23 cellular contexts compared by ENCODE assay signal in the genomic region with DNA sequence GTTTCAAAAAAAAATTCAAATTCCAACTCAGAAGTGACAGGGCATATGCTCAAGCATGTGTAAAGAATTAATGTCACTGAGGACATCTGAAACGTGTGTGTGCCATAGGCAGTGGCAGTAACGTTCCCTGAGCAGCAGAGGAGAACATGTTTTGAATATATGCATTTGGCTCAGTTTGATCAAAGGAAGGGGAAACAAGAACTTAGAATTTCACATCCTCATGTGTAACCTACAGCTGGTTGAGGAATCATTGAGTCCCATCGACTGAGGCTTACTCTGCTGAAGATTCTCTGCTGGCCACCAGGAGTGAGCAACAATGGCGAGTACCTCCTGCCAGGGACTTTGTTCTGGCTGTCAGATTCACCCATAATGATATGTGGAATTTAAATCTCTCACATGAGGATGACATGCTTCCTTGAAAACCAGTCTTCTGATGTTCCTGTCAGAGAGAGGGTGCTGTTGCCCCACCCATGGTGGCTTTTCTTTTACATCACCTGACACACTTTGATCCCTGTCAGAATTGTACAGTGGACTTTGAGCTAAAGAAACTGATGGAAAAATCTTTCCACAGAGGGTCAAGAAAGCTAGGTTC. TPM values are rescaled to one million over a fixed set of nuclear protein-coding genes. Genes with fewer than 3 reads are reported as not detected.
DNase-seq lines count a peak whose midpoint lies in the region; ATAC-seq lines count a peak whose summit lies in the region.
"Had no signal": no experiment of that assay in that cellular context is flagged by ENCODE, and none has a peak within 500 bp of the region (broad histone marks: within the 10 kb centered on the region; RNA-seq: fewer than 3 reads in every experiment).

No MANE protein-coding gene starts in this region.

- H3K9me3 Mint-ChIP-seq in activated T-cell treated with anti-CD3 and anti-CD28 coated beads, Interleukin-2, amount 50 U/mL, for 24 hours, result no peaks in the 10 kb centered on the region
- H3K9me3 Mint-ChIP-seq in activated T-cell treated with anti-CD3 and anti-CD28 coated beads, Interleukin-2, amount 50 U/mL, for 4 hours, result no peaks in the 10 kb centered on the region
- H3K9me3 Mint-ChIP-seq: CD14-positive monocyte; stimulated activated naive CD8-positive, alpha-beta T cell treated with anti-CD3 and anti-CD28 coated beads, Interleukin-15, Interleukin-2, amounts not matched to agents 100 ng/mL and 50 ng/mL, for 24 hours; T-helper 2 cell treated with Interferon-gamma antibody and Interleukin-4, amounts not matched to agents 5 μg/mL and 100 μg/mL, for 36 hours; type B pancreatic cell had no signal

- H3K4me1 Mint-ChIP-seq in activated T-cell treated with anti-CD3 and anti-CD28 coated beads, Interleukin-2, amount 50 U/mL, for 24 hours (ENCODE audit: low read depth), result peaks cover 23% of the 10 kb centered on the region
- H3K4me1 Mint-ChIP-seq in activated T-cell treated with anti-CD3 and anti-CD28 coated beads, Interleukin-2, amount 50 U/mL, for 4 hours (ENCODE audit: low read depth), result peaks cover 11% of the 10 kb centered on the region
- H3K4me1 Mint-ChIP-seq: CD14-positive monocyte had no signal

- no peaks in the 10 kb centered on the region for H3K27me3 Mint-ChIP-seq in activated T-cell treated with anti-CD3 and anti-CD28 coated beads, Interleukin-2, amount 50 U/mL, for 24 hours
- no peaks in the 10 kb centered on the region for H3K27me3 Mint-ChIP-seq in activated T-cell treated with anti-CD3 and anti-CD28 coated beads, Interleukin-2, amount 50 U/mL, for 4 hours (ENCODE audit: low read depth)
- H3K27me3 Mint-ChIP-seq: activated CD8-positive, alpha-beta memory T cell treated with anti-CD3 and anti-CD28 coated beads, Interleukin-2, amount 10 ng/mL, durations not matched to agents 7 days and 5 days; stimulated activated naive CD8-positive, alpha-beta T cell treated with anti-CD3 and anti-CD28 coated beads, Interleukin-15, Interleukin-2, amounts not matched to agents 100 ng/mL and 50 ng/mL, for 24 hours; type B pancreatic cell had no signal

- H3K36me3 Mint-ChIP-seq in activated T-cell treated with anti-CD3 and anti-CD28 coated beads, Interleukin-2, amount 50 U/mL, for 24 hours (ENCODE audit: low read depth), result peaks cover 84% of the 10 kb centered on the region
- H3K36me3 Mint-ChIP-seq in activated T-cell treated with anti-CD3 and anti-CD28 coated beads, Interleukin-2, amount 50 U/mL, for 4 hours (ENCODE audit: insufficient read depth), result peaks cover 45% of the 10 kb centered on the region

- peak overlapping the region; percentile 74 for H3K27ac Mint-ChIP-seq in activated T-cell treated with anti-CD3 and anti-CD28 coated beads, Interleukin-2, amount 50 U/mL, for 24 hours
- H3K27ac Mint-ChIP-seq: activated CD8-positive, alpha-beta memory T cell treated with anti-CD3 and anti-CD28 coated beads, Interleukin-2, amount 10 ng/mL, durations not matched to agents 7 days and 5 days; T-helper 2 cell treated with Interferon-gamma antibody and Interleukin-4, amounts not matched to agents 5 μg/mL and 100 μg/mL, for 36 hours; type B pancreatic cell had no signal

- DNase-seq in activated T-cell treated with anti-CD3 and anti-CD28 coated beads, Interleukin-2, amount 50 U/mL, for 24 hours, result no peak
- no peak for DNase-seq in activated T-cell treated with anti-CD3 and anti-CD28 coated beads, Interleukin-2, amount 50 U/mL, for 4 hours
- DNase-seq in NAMALWA (ENCODE audit: low spot score) (peak; percentile 80), ureter (ENCODE audit: low spot score) (peak; percentile 9), inferior parietal cortex (ENCODE audit: extremely low spot score) (no peak)
- no peak for DNase-seq in stimulated activated naive CD8-positive, alpha-beta T cell treated with anti-CD3 and anti-CD28 coated beads, Interleukin-15, Interleukin-2, amounts not matched to agents 100 U/mL and 50 U/mL, for 24 hours
- DNase-seq: 8988T; activated CD8-positive, alpha-beta memory T cell treated with anti-CD3 and anti-CD28 coated beads, Interleukin-2, amount 10 ng/mL, durations not matched to agents 7 days and 5 days; foreskin melanocyte; left ventricle myocardium superior; MM.1S; NCI-H1930; NCI-H446 treated with DMSO at 0.1 percent for 48 hours had no signal

- ATAC-seq in activated T-cell treated with anti-CD3 and anti-CD28 coated beads, Interleukin-2, amount 50 U/mL, for 4 hours, result no peak
- ATAC-seq in HG02642 (IDR thresholded peaks at IDR 0.05; ENCODE audit: poor library complexity, unreplicated experiment) (peak; percentile 63), GM19324 (IDR thresholded peaks at IDR 0.05; ENCODE audit: low FRiP score, unreplicated experiment) (no peak)
- ATAC-seq in stimulated activated naive CD8-positive, alpha-beta T cell treated with anti-CD3 and anti-CD28 coated beads, Interleukin-15, Interleukin-2, amounts not matched to agents 100 U/mL and 50 U/mL, for 24 hours, result no peak
- ATAC-seq: activated CD8-positive, alpha-beta memory T cell treated with anti-CD3 and anti-CD28 coated beads, Interleukin-2, amount 10 ng/mL, durations not matched to agents 7 days and 5 days; HepG2; left ventricle myocardium superior had no signal

- no peak overlapping the region for H3K4me3 Mint-ChIP-seq in activated T-cell treated with anti-CD3 and anti-CD28 coated beads, Interleukin-2, amount 50 U/mL, for 24 hours
- no peak overlapping the region for H3K4me3 Mint-ChIP-seq in activated T-cell treated with anti-CD3 and anti-CD28 coated beads, Interleukin-2, amount 50 U/mL, for 4 hours
- H3K4me3 Mint-ChIP-seq: activated CD8-positive, alpha-beta memory T cell treated with anti-CD3 and anti-CD28 coated beads, Interleukin-2, amount 10 ng/mL, durations not matched to agents 7 days and 5 days; CD14-positive monocyte; stimulated activated naive CD8-positive, alpha-beta T cell treated with anti-CD3 and anti-CD28 coated beads, Interleukin-15, Interleukin-2, amounts not matched to agents 100 ng/mL and 50 ng/mL, for 24 hours; T-helper 2 cell treated with Interferon-gamma antibody and Interleukin-4, amounts not matched to agents 5 μg/mL and 100 μg/mL, for 36 hours; type B pancreatic cell had no signal

RNA-seq across cellular contexts. Expression of a gene that starts 21.3 kb away (rescaled TPM):
- total RNA-seq in activated T-cell treated with anti-CD3 and anti-CD28 coated beads, Interleukin-2, amount 50 U/mL, for 4 hours, result 10 to 100 TPM; 31.8 to 34.7 (median 33.0) TPM
- total RNA-seq in ureter, result 92.2 TPM

RNA-seq across cellular contexts. Expression of a gene that starts 21.3 kb away (rescaled TPM):
- total RNA-seq in activated T-cell treated with anti-CD3 and anti-CD28 coated beads, Interleukin-2, amount 50 U/mL, for 4 hours, result 1 to 10 TPM in 2 of 3 donors, under 1 TPM in 1; 0.84 to 1.1 (median 1.0) TPM
- total RNA-seq in ureter, result 19.7 TPM

RNA-seq across cellular contexts. Expression of a gene that starts 34.3 kb away (rescaled TPM):
- total RNA-seq in activated T-cell treated with anti-CD3 and anti-CD28 coated beads, Interleukin-2, amount 50 U/mL, for 4 hours, result 10 to 100 TPM; 26.2 to 31.3 (median 29.8) TPM
- 58.4 TPM for total RNA-seq in ureter

RNA-seq across cellular contexts. Expression of a gene that starts 34.4 kb away (rescaled TPM):
- total RNA-seq in activated T-cell treated with anti-CD3 and anti-CD28 coated beads, Interleukin-2, amount 50 U/mL, for 4 hours, result not detected
- total RNA-seq in ureter, result 34.5 TPM
- total RNA-seq: ascending aorta, left ventricle myocardium superior, myocyte, SJSA1 had no signal

Comparison
In these comparisons a context has a peak if more than half of its experiments do, and no peak if none do; other contexts are left out.
1. DNase-seq: peak in NAMALWA (single experiment) and ureter (single experiment); none in activated T-cell treated with anti-CD3 and anti-CD28 coated beads, Interleukin-2, amount 50 U/mL, for 24 hours (single experiment), activated T-cell treated with anti-CD3 and anti-CD28 coated beads, Interleukin-2, amount 50 U/mL, for 4 hours (single experiment), inferior parietal cortex (single experiment) and stimulated activated naive CD8-positive, alpha-beta T cell treated with anti-CD3 and anti-CD28 coated beads, Interleukin-15, Interleukin-2, amounts not matched to agents 100 U/mL and 50 U/mL, for 24 hours (single experiment).